Comparison of ENCODE assay signal across 17 cellular contexts in genomic region chr17:45403906-45404490, GRCh38.
"Had no signal": no experiment of that assay in that cellular context is flagged by ENCODE, and none has a peak within 500 bp of the region (broad histone marks: within the 10 kb centered on the region; RNA-seq: fewer than 3 reads in every experiment).

No MANE protein-coding gene starts in this region.

- H3K36me3 Mint-ChIP-seq: type B pancreatic cell had no signal

- H3K27me3 Mint-ChIP-seq: activated naive CD8-positive, alpha-beta T cell treated with anti-CD3 and anti-CD28 coated beads, Interleukin-2, amount 10 ng/mL, durations not matched to agents 7 days and 5 days; type B pancreatic cell had no signal

- DNase-seq: activated CD4-positive, alpha-beta T cell treated with anti-CD3 and anti-CD28 coated beads for 4 hours; activated effector memory CD4-positive, alpha-beta T cell treated with Interleukin-2 at 50 U/mL for 16 hours; activated naive CD8-positive, alpha-beta T cell treated with anti-CD3 and anti-CD28 coated beads, Interleukin-2, amount 10 ng/mL, durations not matched to agents 7 days and 5 days; esophagus squamous epithelium; foreskin fibroblast; glutamatergic neuron; immature natural killer cell; left cardiac atrium; stimulated activated CD4-positive, alpha-beta T cell treated with anti-CD3 and anti-CD28 coated beads, Interleukin-2, amount 100 ng/mL, for 24 hours; stimulated activated naive CD8-positive, alpha-beta T cell treated with anti-CD3 and anti-CD28 coated beads, Interleukin-15, Interleukin-2, amounts not matched to agents 100 U/mL and 50 U/mL, for 24 hours; SW 1271 had no signal

- H3K27ac ChIP-seq: suprapubic skin had no signal

- ATAC-seq: left cardiac atrium; sciatic nerve; stimulated activated naive CD8-positive, alpha-beta T cell treated with anti-CD3 and anti-CD28 coated beads, Interleukin-15, Interleukin-2, amounts not matched to agents 100 U/mL and 50 U/mL, for 24 hours had no signal

- H3K4me3 ChIP-seq: esophagus squamous epithelium, lung, spleen, suprapubic skin had no signal

- H3K9me3 Mint-ChIP-seq: activated naive CD8-positive, alpha-beta T cell treated with anti-CD3 and anti-CD28 coated beads, Interleukin-2, amount 10 ng/mL, durations not matched to agents 7 days and 5 days; immature natural killer cell; nephron; type B pancreatic cell had no signal

- H3K27ac Mint-ChIP-seq: activated naive CD8-positive, alpha-beta T cell treated with anti-CD3 and anti-CD28 coated beads, Interleukin-2, amount 10 ng/mL, durations not matched to agents 7 days and 5 days had no signal

- H3K4me3 Mint-ChIP-seq: activated naive CD8-positive, alpha-beta T cell treated with anti-CD3 and anti-CD28 coated beads, Interleukin-2, amount 10 ng/mL, durations not matched to agents 7 days and 5 days; immature natural killer cell had no signal

- H3K27me3 ChIP-seq: esophagus squamous epithelium, spleen, suprapubic skin had no signal
